In genomic region chr1:109290137-109290536, GRCh38 we compare ENCODE assay signal across 2 cellular contexts.
TF ChIP-seq lines count a peak whose summit lies in the region.

No MANE protein-coding gene starts in this region.

TF ChIP-seq in HepG2, 621 proteins besides CTCF, POLR2A, EP300 and RAD21 (continues in another document):
- TF ChIP-seq, protein P1, sequence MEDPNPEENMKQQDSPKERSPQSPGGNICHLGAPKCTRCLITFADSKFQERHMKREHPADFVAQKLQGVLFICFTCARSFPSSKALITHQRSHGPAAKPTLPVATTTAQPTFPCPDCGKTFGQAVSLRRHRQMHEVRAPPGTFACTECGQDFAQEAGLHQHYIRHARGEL (CRISPR knock-in tag; IDR thresholded peaks at IDR 0.05), result no peak
- TF ChIP-seq ZNF598 (CRISPR knock-in tag; IDR thresholded peaks at IDR 0.05; ENCODE audit: borderline replicate concordance) (no peak), NFYB (CRISPR knock-in tag; IDR thresholded peaks at IDR 0.05) (no peak), ZFP36L2 (CRISPR knock-in tag; IDR thresholded peaks at IDR 0.05) (no peak), DBP (CRISPR knock-in tag; IDR thresholded peaks at IDR 0.05; ENCODE audit: not compliant biosample characterization) (no peak), GABPA (IDR thresholded peaks at IDR 0.05; ENCODE audit: low read depth, low read length) (no peak), GABPA (CRISPR knock-in tag; IDR thresholded peaks at IDR 0.05; ENCODE audit: low read depth) (no peak), ZNF501 (CRISPR knock-in tag; IDR thresholded peaks at IDR 0.05) (no peak), ZNF510 (CRISPR knock-in tag; IDR thresholded peaks at IDR 0.05; ENCODE audit: low read depth) (no peak), DMTF1 (CRISPR knock-in tag; IDR thresholded peaks at IDR 0.05) (no peak), ATAD3A (CRISPR knock-in tag; IDR thresholded peaks at IDR 0.05) (no peak), ATM (IDR thresholded peaks at IDR 0.05; ENCODE audit: borderline replicate concordance) (no peak), ZNF326 (CRISPR knock-in tag; IDR thresholded peaks at IDR 0.05; ENCODE audit: borderline replicate concordance) (no peak), JUN (CRISPR knock-in tag; IDR thresholded peaks at IDR 0.05) (no peak), ZNF703 (CRISPR knock-in tag; IDR thresholded peaks at IDR 0.05; ENCODE audit: borderline replicate concordance) (no peak), GATAD2A (CRISPR knock-in tag; IDR thresholded peaks at IDR 0.05) (0 out of 2 replicates have a peak, but pooled peaks have one; percentile 23), ZNF337 (CRISPR knock-in tag; IDR thresholded peaks at IDR 0.05; ENCODE audit: borderline replicate concordance, low read depth) (no peak), NR2F6 (IDR thresholded peaks at IDR 0.05) (no peak), NR2F6 (CRISPR knock-in tag; IDR thresholded peaks at IDR 0.05) (0 out of 2 replicates have a peak, but pooled peaks have one; percentile 12), ZNF572 (CRISPR knock-in tag; IDR thresholded peaks at IDR 0.05) (no peak), FOXA3 (CRISPR knock-in tag; IDR thresholded peaks at IDR 0.05) (peak; percentile 65), SMC3 (IDR thresholded peaks at IDR 0.05; ENCODE audit: low read length) (no peak), SOX6 (IDR thresholded peaks at IDR 0.05) (no peak), SOX6 (CRISPR knock-in tag; IDR thresholded peaks at IDR 0.05) (0 out of 2 replicates have a peak, but pooled peaks have one; percentile 24), POGZ (CRISPR knock-in tag; IDR thresholded peaks at IDR 0.05) (0 out of 2 replicates have a peak, but pooled peaks have one; percentile 23), SOX13 (IDR thresholded peaks at IDR 0.05) (no peak), SOX13 (CRISPR knock-in tag; conservative IDR thresholded peaks at IDR 0.05 in 1 of 2, IDR thresholded peaks at IDR 0.05 in 1 of 2) (no peak)
- TF ChIP-seq, protein P2, sequence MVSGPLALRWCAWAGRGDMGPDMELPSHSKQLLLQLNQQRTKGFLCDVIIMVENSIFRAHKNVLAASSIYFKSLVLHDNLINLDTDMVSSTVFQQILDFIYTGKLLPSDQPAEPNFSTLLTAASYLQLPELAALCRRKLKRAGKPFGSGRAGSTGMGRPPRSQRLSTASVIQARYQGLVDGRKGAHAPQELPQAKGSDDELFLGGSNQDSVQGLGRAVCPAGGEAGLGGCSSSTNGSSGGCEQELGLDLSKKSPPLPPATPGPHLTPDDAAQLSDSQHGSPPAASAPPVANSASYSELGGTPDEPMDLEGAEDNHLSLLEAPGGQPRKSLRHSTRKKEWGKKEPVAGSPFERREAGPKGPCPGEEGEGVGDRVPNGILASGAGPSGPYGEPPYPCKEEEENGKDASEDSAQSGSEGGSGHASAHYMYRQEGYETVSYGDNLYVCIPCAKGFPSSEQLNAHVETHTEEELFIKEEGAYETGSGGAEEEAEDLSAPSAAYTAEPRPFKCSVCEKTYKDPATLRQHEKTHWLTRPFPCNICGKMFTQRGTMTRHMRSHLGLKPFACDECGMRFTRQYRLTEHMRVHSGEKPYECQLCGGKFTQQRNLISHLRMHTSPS (CRISPR knock-in tag; IDR thresholded peaks at IDR 0.05; ENCODE audit: low read depth), result no peak
- TF ChIP-seq, protein P3, sequence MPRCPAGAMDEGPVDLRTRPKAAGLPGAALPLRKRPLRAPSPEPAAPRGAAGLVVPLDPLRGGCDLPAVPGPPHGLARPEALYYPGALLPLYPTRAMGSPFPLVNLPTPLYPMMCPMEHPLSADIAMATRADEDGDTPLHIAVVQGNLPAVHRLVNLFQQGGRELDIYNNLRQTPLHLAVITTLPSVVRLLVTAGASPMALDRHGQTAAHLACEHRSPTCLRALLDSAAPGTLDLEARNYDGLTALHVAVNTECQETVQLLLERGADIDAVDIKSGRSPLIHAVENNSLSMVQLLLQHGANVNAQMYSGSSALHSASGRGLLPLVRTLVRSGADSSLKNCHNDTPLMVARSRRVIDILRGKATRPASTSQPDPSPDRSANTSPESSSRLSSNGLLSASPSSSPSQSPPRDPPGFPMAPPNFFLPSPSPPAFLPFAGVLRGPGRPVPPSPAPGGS (CRISPR knock-in tag; IDR thresholded peaks at IDR 0.05), result no peak

TF ChIP-seq in K562, 482 proteins besides CTCF, POLR2A, EP300 and RAD21:
- TF ChIP-seq NELFE (IDR thresholded peaks at IDR 0.05; ENCODE audit: insufficient read depth, insufficient read length), result no peak
- TF ChIP-seq HMGN3 (IDR thresholded peaks at IDR 0.05; ENCODE audit: borderline replicate concordance, extremely low read depth, insufficient read length, low read depth, low read length), result no peak
- TF ChIP-seq HEY1 (CRISPR knock-in tag; IDR thresholded peaks at IDR 0.05; ENCODE audit: borderline replicate concordance), result no peak
- no peak for TF ChIP-seq KAT2B (IDR thresholded peaks at IDR 0.05; ENCODE audit: low read depth, low read length)
